ENCODE assay signal across 9 cellular contexts in genomic region chr4:5956285-5957021, GRCh38.
DNase-seq lines count a peak whose midpoint lies in the region; ATAC-seq and TF ChIP-seq lines count a peak whose summit lies in the region.
"Had no signal": no experiment of that assay in that cellular context is flagged by ENCODE, and none has a peak within 500 bp of the region (broad histone marks: within the 10 kb centered on the region; RNA-seq: fewer than 3 reads in every experiment).

No MANE protein-coding gene starts in this region.

- H3K27ac Mint-ChIP-seq in WTC11: peak overlapping the region; percentile 90
- no peak overlapping the region for H3K27ac Mint-ChIP-seq in neural progenitor cell
- H3K27ac Mint-ChIP-seq: activated B cell treated with CpG ODN at 0.5 μM for 24 hours had no signal

- H3K9me3 Mint-ChIP-seq in WTC11 (no peaks in the 10 kb centered on the region), neural progenitor cell (no peaks in the 10 kb centered on the region)
- H3K9me3 Mint-ChIP-seq: activated B cell treated with CpG ODN at 0.5 μM for 24 hours had no signal

- peak; percentile 93 for ATAC-seq in WTC11
- no peak for ATAC-seq in GM19397 (IDR thresholded peaks at IDR 0.05; ENCODE audit: unreplicated experiment)
- ATAC-seq in HG03108 (IDR thresholded peaks at IDR 0.05; ENCODE audit: unreplicated experiment): no peak

- 56% methylated on average over 16 of the region's 16 CpGs for WGBS in smooth muscle cell (ENCODE audit: low lambda C conversion rate)

- H2AFZ ChIP-seq in neural progenitor cell (replicated peaks) (peak overlapping the region; percentile 42), smooth muscle cell (ENCODE audit: low read depth) (no peak overlapping the region)

- no peaks in the 10 kb centered on the region for H4K20me1 ChIP-seq in neural progenitor cell (ENCODE audit: low read depth)
- H4K20me1 ChIP-seq in smooth muscle cell (ENCODE audit: low read depth): no peaks in the 10 kb centered on the region

- H3K27me3 Mint-ChIP-seq in WTC11 (ENCODE audit: low read depth) (peaks cover 57% of the 10 kb centered on the region), neural progenitor cell (ENCODE audit: insufficient read depth, low read depth) (peaks cover 23% of the 10 kb centered on the region)

- H3F3A ChIP-seq in neural progenitor cell (ENCODE audit: low read depth) (peaks cover 26% of the 10 kb centered on the region), smooth muscle cell (ENCODE audit: low read depth) (no peaks in the 10 kb centered on the region)

- no peak overlapping the region for H3K27ac ChIP-seq in neural progenitor cell
- H3K27ac ChIP-seq in smooth muscle cell (ENCODE audit: low read depth): no peak overlapping the region

- H3K4me1 ChIP-seq in neural progenitor cell: peaks cover 38% of the 10 kb centered on the region
- H3K4me1 ChIP-seq in smooth muscle cell (ENCODE audit: low read depth): no peaks in the 10 kb centered on the region

- H3K4me3 Mint-ChIP-seq in WTC11 (no peak overlapping the region), neural progenitor cell (no peak overlapping the region)
- H3K4me3 Mint-ChIP-seq: activated B cell treated with CpG ODN at 0.5 μM for 24 hours had no signal

- H3K4me3 ChIP-seq in GM06990 (replicated peaks; ENCODE audit: low read depth, low read length) (no peak overlapping the region), neural progenitor cell (no peak overlapping the region), smooth muscle cell (no peak overlapping the region)

- POLR2A ChIA-PET in WTC11 (lab: Charles Lee): no interaction called here

- H3K27me3 ChIP-seq in GM06990 (replicated peaks; ENCODE audit: control insufficient read depth, insufficient read depth, low read length): peaks cover 2% of the 10 kb centered on the region; the same call in 1 of the 2 replicates
- H3K27me3 ChIP-seq in neural progenitor cell: no peaks in the 10 kb centered on the region
- peaks cover 3% of the 10 kb centered on the region for H3K27me3 ChIP-seq in smooth muscle cell (ENCODE audit: low read depth)

- H3K79me2 ChIP-seq in neural progenitor cell (ENCODE audit: low read depth): no peaks in the 10 kb centered on the region
- no peaks in the 10 kb centered on the region for H3K79me2 ChIP-seq in smooth muscle cell (ENCODE audit: low read depth)

- H3K4me1 Mint-ChIP-seq in WTC11 (peaks cover 29% of the 10 kb centered on the region), neural progenitor cell (peaks cover 36% of the 10 kb centered on the region)
- H3K4me1 Mint-ChIP-seq: activated B cell treated with CpG ODN at 0.5 μM for 24 hours had no signal

- H3K36me3 ChIP-seq in GM06990 (ENCODE audit: control insufficient read depth, insufficient read depth, low read length): no peaks in the 10 kb centered on the region
- no peaks in the 10 kb centered on the region for H3K36me3 ChIP-seq in neural progenitor cell
- H3K36me3 ChIP-seq in smooth muscle cell (ENCODE audit: low read depth): no peaks in the 10 kb centered on the region

- H3K9ac ChIP-seq in neural progenitor cell (no peak overlapping the region), smooth muscle cell (ENCODE audit: low read depth) (no peak overlapping the region)

- CTCF ChIA-PET in WTC11 (lab: Charles Lee): no interaction called here

- peak overlapping the region; percentile 12 for H3K4me2 ChIP-seq in neural progenitor cell
- no peak overlapping the region for H3K4me2 ChIP-seq in smooth muscle cell

- H3K9me3 ChIP-seq in neural progenitor cell (ENCODE audit: low read depth) (no peaks in the 10 kb centered on the region), smooth muscle cell (replicated peaks; ENCODE audit: low read depth) (no peaks in the 10 kb centered on the region)

- H3K36me3 Mint-ChIP-seq in WTC11 (no peaks in the 10 kb centered on the region), neural progenitor cell (no peaks in the 10 kb centered on the region)

- no peak for TF ChIP-seq CTCF in GM06990 (IDR thresholded peaks at IDR 0.05; ENCODE audit: insufficient read depth, low read length, poor library complexity, severe bottlenecking)
- TF ChIP-seq CTCF in WTC11 (IDR thresholded peaks at IDR 0.05): no peak
- no peak for TF ChIP-seq CTCF in neural progenitor cell (IDR thresholded peaks at IDR 0.05)
- no peak for TF ChIP-seq CTCF in GM20000 (IDR thresholded peaks at IDR 0.05; ENCODE audit: extremely low read depth, missing control alignments)
- no peak for TF ChIP-seq CTCF in smooth muscle cell (IDR thresholded peaks at IDR 0.05; ENCODE audit: borderline replicate concordance, insufficient read depth, poor library complexity, severe bottlenecking)

- DNase-seq in GM06990 (ENCODE audit: extremely low read depth, insufficient read length) (peak; percentile 16), NCI-H187 treated with DMSO at 0.1 percent for 48 hours (lab: John Stamatoyannopoulos, UW) (peak; percentile 99), WTC11 (ENCODE audit: low spot score) (peak; percentile 64), neural progenitor cell (ENCODE audit: low spot score) (peak; percentile 78), GM20000 (ENCODE audit: low spot score) (no peak), smooth muscle cell (lab: John Stamatoyannopoulos, UW; ENCODE audit: unreplicated experiment) (no peak)
- DNase-seq: activated B cell treated with CpG ODN at 0.5 μM for 24 hours had no signal

TF ChIP-seq in WTC11, 78 proteins besides CTCF, POLR2A, EP300 and RAD21:
- TF ChIP-seq CREM (CRISPR knock-in tag; IDR thresholded peaks at IDR 0.05) (0 out of 2 replicates have a peak, but pooled peaks have one; percentile 29), NR3C1 (CRISPR knock-in tag; conservative IDR thresholded peaks at IDR 0.05; ENCODE audit: low read depth) (0 out of 2 replicates have a peak, but pooled peaks have one; percentile 47), FOXK1 (CRISPR knock-in tag; IDR thresholded peaks at IDR 0.05) (peak; percentile 40; the same call in 1 of the 2 replicates), ATF3 (CRISPR knock-in tag; conservative IDR thresholded peaks at IDR 0.05) (no peak)
TF ChIP-seq in WTC11: peak in this region for 3.

Comparison
In these comparisons a context has a peak if more than half of its experiments do, and no peak if none do; other contexts are left out.
1. DNase-seq: peak in GM06990 (single experiment), NCI-H187 treated with DMSO at 0.1 percent for 48 hours (single experiment), WTC11 (single experiment) and neural progenitor cell (single experiment); none in GM20000 (single experiment) and smooth muscle cell (single experiment).